1 cellular context compared by ENCODE assay signal in genomic region chr11:12086271-12087074, GRCh38.
TF ChIP-seq lines count a peak whose summit lies in the region.

No MANE protein-coding gene starts in this region.

TF ChIP-seq in A549, 52 proteins besides CTCF, POLR2A, EP300 and RAD21 (continued from another document):
- no peak for TF ChIP-seq CHD2 (IDR thresholded peaks at IDR 0.05; ENCODE audit: low read length, partially characterized antibody)
- TF ChIP-seq PHF8 (IDR thresholded peaks at IDR 0.05; ENCODE audit: borderline replicate concordance, low read depth), result no peak
- peak; percentile 44; the same call in 1 of the 2 replicates for TF ChIP-seq GATA3 (IDR thresholded peaks at IDR 0.05; ENCODE audit: borderline replicate concordance)
- no peak for TF ChIP-seq HES2 (IDR thresholded peaks at IDR 0.05)
- TF ChIP-seq MAX (IDR thresholded peaks at IDR 0.05), result peak; percentile 60; the same call in 1 of the 2 replicates
- 0 out of 2 replicates have a peak, but pooled peaks have one; percentile 6 for TF ChIP-seq USF2 (IDR thresholded peaks at IDR 0.05)
- TF ChIP-seq HOXB5 (CRISPR knock-in tag; IDR thresholded peaks at IDR 0.05), result peak; percentile 56; the same call in 1 of the 2 replicates
- TF ChIP-seq KDM5A (IDR thresholded peaks at IDR 0.05), result no peak
- TF ChIP-seq RNF2 (IDR thresholded peaks at IDR 0.05; ENCODE audit: borderline replicate concordance, low read depth), result no peak
- peak; percentile 15; the same call in 1 of the 2 replicates for TF ChIP-seq ATOH8 (CRISPR knock-in tag; IDR thresholded peaks at IDR 0.05; ENCODE audit: low read depth)
- TF ChIP-seq ZSCAN20 (CRISPR knock-in tag; IDR thresholded peaks at IDR 0.05), result no peak
- TF ChIP-seq HOXA7 (CRISPR knock-in tag; IDR thresholded peaks at IDR 0.05), result no peak
- peak; percentile 41 for TF ChIP-seq JUNB (IDR thresholded peaks at IDR 0.05)
- no peak for TF ChIP-seq NFE2L2 (conservative IDR thresholded peaks at IDR 0.05; ENCODE audit: low read length)
- no peak for TF ChIP-seq SREBF2 (IDR thresholded peaks at IDR 0.05)
- 0 out of 2 replicates have a peak, but pooled peaks have one; percentile 32 for TF ChIP-seq MYC (IDR thresholded peaks at IDR 0.05; ENCODE audit: borderline replicate concordance, low read length)
- no peak for TF ChIP-seq CHD4 (IDR thresholded peaks at IDR 0.05; ENCODE audit: borderline replicate concordance)
- TF ChIP-seq ZNF302 (CRISPR knock-in tag; IDR thresholded peaks at IDR 0.05), result no peak
- TF ChIP-seq RARB (CRISPR knock-in tag; IDR thresholded peaks at IDR 0.05), result 0 out of 2 replicates have a peak, but pooled peaks have one; percentile 21
- TF ChIP-seq BCL3 (IDR thresholded peaks at IDR 0.05), result no peak; the same call in 2 of the 3 replicates
- no peak for TF ChIP-seq ESRRA (IDR thresholded peaks at IDR 0.05; ENCODE audit: borderline replicate concordance, low read length)
- TF ChIP-seq CBX2 (IDR thresholded peaks at IDR 0.05; ENCODE audit: borderline replicate concordance, low read depth), result no peak
- TF ChIP-seq, protein P1, sequence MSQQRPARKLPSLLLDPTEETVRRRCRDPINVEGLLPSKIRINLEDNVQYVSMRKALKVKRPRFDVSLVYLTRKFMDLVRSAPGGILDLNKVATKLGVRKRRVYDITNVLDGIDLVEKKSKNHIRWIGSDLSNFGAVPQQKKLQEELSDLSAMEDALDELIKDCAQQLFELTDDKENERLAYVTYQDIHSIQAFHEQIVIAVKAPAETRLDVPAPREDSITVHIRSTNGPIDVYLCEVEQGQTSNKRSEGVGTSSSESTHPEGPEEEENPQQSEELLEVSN (IDR thresholded peaks at IDR 0.05; ENCODE audit: borderline replicate concordance, low read depth), result no peak
- TF ChIP-seq FOSL2 (IDR thresholded peaks at IDR 0.05), result peak; percentile 47; the same call in 1 of the 2 replicates
- peak; percentile 84 for TF ChIP-seq FOSL2 (CRISPR knock-in tag; IDR thresholded peaks at IDR 0.05)
- no peak for TF ChIP-seq ZC3H11A (IDR thresholded peaks at IDR 0.05)
- 0 out of 2 replicates have a peak, but pooled peaks have one; percentile 58 for TF ChIP-seq EHF (CRISPR knock-in tag; IDR thresholded peaks at IDR 0.05)
- TF ChIP-seq CEBPB (IDR thresholded peaks at IDR 0.05), result peak in 1 of 2 experiments; percentile 38; a peak in 1 of 4 replicates
- no peak for TF ChIP-seq RCOR1 (IDR thresholded peaks at IDR 0.05; ENCODE audit: low read depth, low read length)
- TF ChIP-seq TFCP2L1 (CRISPR knock-in tag; IDR thresholded peaks at IDR 0.05), result 0 out of 2 replicates have a peak, but pooled peaks have one; percentile 47
- TF ChIP-seq EHMT2 (IDR thresholded peaks at IDR 0.05; ENCODE audit: low read depth), result no peak
- TF ChIP-seq TP53 (CRISPR knock-in tag; IDR thresholded peaks at IDR 0.05), result no peak
- TF ChIP-seq BHLHE40 (IDR thresholded peaks at IDR 0.05; ENCODE audit: low read depth, low read length), result no peak
- TF ChIP-seq NR3C1 (IDR thresholded peaks at IDR 0.05), result no peak
- TF ChIP-seq POLR2AphosphoS2 (conservative IDR thresholded peaks at IDR 0.05; ENCODE audit: low read length), result no peak
- TF ChIP-seq NPAS2 (CRISPR knock-in tag; IDR thresholded peaks at IDR 0.05; ENCODE audit: borderline replicate concordance), result no peak
- 0 out of 2 replicates have a peak, but pooled peaks have one; percentile 60 for TF ChIP-seq HEYL (CRISPR knock-in tag; IDR thresholded peaks at IDR 0.05)
- no peak for TF ChIP-seq HMGXB4 (CRISPR knock-in tag; IDR thresholded peaks at IDR 0.05; ENCODE audit: borderline replicate concordance)
- TF ChIP-seq REST (IDR thresholded peaks at IDR 0.05), result no peak
- no peak for TF ChIP-seq HDAC2 (IDR thresholded peaks at IDR 0.05)
- TF ChIP-seq JUN (IDR thresholded peaks at IDR 0.05), result peak in 1 of 2 experiments; percentile 49; a peak in 1 of 5 replicates
- no peak for TF ChIP-seq RFX5 (IDR thresholded peaks at IDR 0.05)
